Comparison of ENCODE assay signal across 1 cellular context in the genomic region with DNA sequence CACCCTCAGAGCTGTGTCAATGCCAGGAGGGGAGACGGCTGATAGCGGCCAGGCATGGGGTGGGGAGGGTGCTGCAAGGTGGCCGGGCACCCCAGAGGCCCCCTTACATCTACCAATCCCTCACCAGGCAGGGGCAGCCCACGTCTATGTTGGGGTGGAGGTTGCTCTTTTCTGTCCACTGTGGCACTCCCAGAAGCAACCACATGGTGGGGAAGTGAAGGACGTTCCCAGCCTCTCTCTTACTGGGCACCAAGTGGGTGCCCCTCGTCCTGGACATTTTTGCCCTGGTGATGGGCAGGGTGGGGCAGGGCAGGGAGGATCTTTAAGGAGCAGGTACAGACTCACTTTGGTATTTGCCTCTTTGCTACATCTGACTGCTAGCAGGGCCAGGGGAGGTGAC.
TF ChIP-seq lines count a peak whose summit lies in the region.

No MANE protein-coding gene starts in this region.

TF ChIP-seq in GM12878, 131 proteins besides CTCF, POLR2A, EP300 and RAD21:
- no peak for TF ChIP-seq NFYA (IDR thresholded peaks at IDR 0.05; ENCODE audit: borderline replicate concordance, low read depth, low read length)
- TF ChIP-seq KDM1A (IDR thresholded peaks at IDR 0.05; ENCODE audit: borderline replicate concordance): no peak
- no peak for TF ChIP-seq SP1 (IDR thresholded peaks at IDR 0.05; ENCODE audit: low read depth, low read length)
- no peak for TF ChIP-seq BMI1 (IDR thresholded peaks at IDR 0.05; ENCODE audit: borderline replicate concordance)
- no peak for TF ChIP-seq ASH2L (IDR thresholded peaks at IDR 0.05; ENCODE audit: borderline replicate concordance, low read depth)
- no peak for TF ChIP-seq LARP7 (IDR thresholded peaks at IDR 0.05)
- TF ChIP-seq SIX5 (IDR thresholded peaks at IDR 0.05; ENCODE audit: low read depth, low read length, severe bottlenecking): no peak
- TF ChIP-seq, protein P1, sequence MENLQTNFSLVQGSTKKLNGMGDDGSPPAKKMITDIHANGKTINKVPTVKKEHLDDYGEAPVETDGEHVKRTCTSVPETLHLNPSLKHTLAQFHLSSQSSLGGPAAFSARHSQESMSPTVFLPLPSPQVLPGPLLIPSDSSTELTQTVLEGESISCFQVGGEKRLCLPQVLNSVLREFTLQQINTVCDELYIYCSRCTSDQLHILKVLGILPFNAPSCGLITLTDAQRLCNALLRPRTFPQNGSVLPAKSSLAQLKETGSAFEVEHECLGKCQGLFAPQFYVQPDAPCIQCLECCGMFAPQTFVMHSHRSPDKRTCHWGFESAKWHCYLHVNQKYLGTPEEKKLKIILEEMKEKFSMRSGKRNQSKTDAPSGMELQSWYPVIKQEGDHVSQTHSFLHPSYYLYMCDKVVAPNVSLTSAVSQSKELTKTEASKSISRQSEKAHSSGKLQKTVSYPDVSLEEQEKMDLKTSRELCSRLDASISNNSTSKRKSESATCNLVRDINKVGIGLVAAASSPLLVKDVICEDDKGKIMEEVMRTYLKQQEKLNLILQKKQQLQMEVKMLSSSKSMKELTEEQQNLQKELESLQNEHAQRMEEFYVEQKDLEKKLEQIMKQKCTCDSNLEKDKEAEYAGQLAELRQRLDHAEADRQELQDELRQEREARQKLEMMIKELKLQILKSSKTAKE (IDR thresholded peaks at IDR 0.05; ENCODE audit: low read depth, poor library complexity, severe bottlenecking): no peak
- no peak for TF ChIP-seq KAT2A (conservative IDR thresholded peaks at IDR 0.05; ENCODE audit: control insufficient read depth, low read depth, low read length)
TF ChIP-seq in GM12878: peak in this region for 0.
